Comparison of ENCODE assay signal across 3 cellular contexts in genomic region chr11:2338760-2339159, GRCh38. TPM values are rescaled to one million over a fixed set of nuclear protein-coding genes. Genes with fewer than 3 reads are reported as not detected.
"Had no signal": no experiment of that assay in that cellular context is flagged by ENCODE, and none has a peak within 500 bp of the region (broad histone marks: within the 10 kb centered on the region; RNA-seq: fewer than 3 reads in every experiment).

No MANE protein-coding gene starts in this region.

RNA-seq across cellular contexts. Expression of gene TSPAN32, which starts 36.9 kb away (rescaled TPM):
- total RNA-seq: PC-9, SK-MEL-5 had no signal

RNA-seq across cellular contexts. Expression of gene C11orf21, which starts 37.0 kb away (rescaled TPM):
- total RNA-seq: ascending aorta, PC-9, SK-MEL-5 had no signal
